ENCODE assay signal across 18 cellular contexts in genomic region chr15:37789881-37790280, GRCh38.
DNase-seq lines count a peak whose midpoint lies in the region; ATAC-seq, FAIRE-seq and TF ChIP-seq lines count a peak whose summit lies in the region.
"Had no signal": no experiment of that assay in that cellular context is flagged by ENCODE, and none has a peak within 500 bp of the region (broad histone marks: within the 10 kb centered on the region; RNA-seq: fewer than 3 reads in every experiment).

No MANE protein-coding gene starts in this region.

- POLR2A ChIA-PET in HepG2 (lab: Yijun Ruan, JAX) = no interaction called here

- H3K4me3 ChIP-seq in right lobe of liver (no peak overlapping the region), HepG2 (replicated peaks in 1 of 3; ENCODE audit: insufficient read depth in 1 of 3, low read depth in 2 of 3, low read length in 3 of 3) (no peak overlapping the region), fibroblast of villous mesenchyme (ENCODE audit: low read depth, low read length) (no peak overlapping the region)
- H3K4me3 ChIP-seq: heart left ventricle, uterus had no signal

- no peak overlapping the region for H3K27ac Mint-ChIP-seq in activated T-helper 17 cell treated with anti-CD3 and anti-CD28 coated beads, Interleukin-2, amount 50 U/mL, for 72 hours
- H3K27ac Mint-ChIP-seq: activated naive CD8-positive, alpha-beta T cell; B cell had no signal

- peak in 1 of 4 donors; percentile 69 for ATAC-seq in right lobe of liver
- no peak for ATAC-seq in HepG2
- peak; percentile 39 for ATAC-seq in activated T-helper 17 cell treated with anti-CD3 and anti-CD28 coated beads, Interleukin-2, amount 50 U/mL, for 72 hours (replicated peaks)
- ATAC-seq: heart left ventricle, Panc1 had no signal

- H3K9me3 ChIP-seq in right lobe of liver (no peaks in the 10 kb centered on the region), HepG2 (ENCODE audit: low read length) (no peaks in the 10 kb centered on the region)
- H3K9me3 ChIP-seq: heart left ventricle, uterus had no signal

- no peak for TF ChIP-seq CTCF in right lobe of liver (IDR thresholded peaks at IDR 0.05)
- TF ChIP-seq CTCF in HepG2 (CRISPR knock-in tag; IDR thresholded peaks at IDR 0.05) = no peak
- no peak for TF ChIP-seq CTCF in fibroblast of villous mesenchyme (IDR thresholded peaks at IDR 0.05; ENCODE audit: insufficient read depth, low read depth, low read length)

- H3K9ac ChIP-seq in HepG2 (ENCODE audit: insufficient read depth, low read depth, low read length) = no peak overlapping the region

- in situ Hi-C loops in HepG2 (cut with HindIII; ENCODE audit: extremely low pct_ligation_motif_present, low pct_unique_long_range_greater_than_20kb) = no loop called here

- TF ChIP-seq EP300 in HepG2 (IDR thresholded peaks at IDR 0.05; ENCODE audit: low read depth in 2 of 2, low read length in 2 of 2) (no peak), HepG2 (CRISPR knock-in tag; IDR thresholded peaks at IDR 0.05; ENCODE audit: borderline replicate concordance) (no peak)

- H4K20me1 ChIP-seq in HepG2 (ENCODE audit: insufficient read depth, low read length) = no peaks in the 10 kb centered on the region

- intact Hi-C loops in right lobe of liver (cut with DNase I) = no loop called here
- intact Hi-C loops in HepG2 (cut with micrococcal nuclease; ENCODE audit: unreplicated experiment) = no loop called here

- BruUV-seq in HepG2 (replicated peaks; lab: Mats Ljungman, UMichigan) = no TSS peak

- CTCF ChIA-PET in HepG2 (lab: Yijun Ruan, JAX; ENCODE audit: low intra/inter-chr PET ratio, low total read pairs) = no interaction called here

- H3K4me3 Mint-ChIP-seq in activated T-helper 17 cell treated with anti-CD3 and anti-CD28 coated beads, Interleukin-2, amount 50 U/mL, for 72 hours = no peak overlapping the region
- H3K4me3 Mint-ChIP-seq: activated naive CD8-positive, alpha-beta T cell; B cell had no signal

- TF ChIP-seq POLR2A in right lobe of liver (IDR thresholded peaks at IDR 0.05) (no peak), HepG2 (IDR thresholded peaks at IDR 0.05; ENCODE audit: insufficient read depth in 1 of 2, low read depth in 2 of 2, low read length in 2 of 2) (no peak)

- no peaks in the 10 kb centered on the region for H3K9me3 Mint-ChIP-seq in activated T-helper 17 cell treated with anti-CD3 and anti-CD28 coated beads, Interleukin-2, amount 50 U/mL, for 72 hours

- H3K4me2 ChIP-seq in HepG2 (ENCODE audit: low read depth, low read length) = no peak overlapping the region

- TF ChIP-seq RAD21 in HepG2 (CRISPR knock-in tag; IDR thresholded peaks at IDR 0.05) = no peak

- H3K4me1 ChIP-seq in right lobe of liver (peaks cover 0 to 22% (median 9%) of the 10 kb centered on the region in 4 donors), HepG2 (ENCODE audit: insufficient read depth, low read length) (no peaks in the 10 kb centered on the region)
- H3K4me1 ChIP-seq: heart left ventricle, uterus had no signal

- no peaks in the 10 kb centered on the region for H3K4me1 Mint-ChIP-seq in activated T-helper 17 cell treated with anti-CD3 and anti-CD28 coated beads, Interleukin-2, amount 50 U/mL, for 72 hours
- H3K4me1 Mint-ChIP-seq: B cell had no signal

- H3K27me3 ChIP-seq in right lobe of liver (no peaks in the 10 kb centered on the region), HepG2 (ENCODE audit: control insufficient read depth in 1 of 2, insufficient read depth in 2 of 2, low read length in 2 of 2) (no peaks in the 10 kb centered on the region)
- H3K27me3 ChIP-seq: heart left ventricle, uterus had no signal

- H2AFZ ChIP-seq in HepG2 (ENCODE audit: low read length) = no peak overlapping the region

- no peaks in the 10 kb centered on the region for H3K79me2 ChIP-seq in HepG2 (ENCODE audit: insufficient read depth, low read length)

- H3K36me3 Mint-ChIP-seq in activated T-helper 17 cell treated with anti-CD3 and anti-CD28 coated beads, Interleukin-2, amount 50 U/mL, for 72 hours (ENCODE audit: low read depth) = no peaks in the 10 kb centered on the region
- H3K36me3 Mint-ChIP-seq: activated naive CD8-positive, alpha-beta T cell had no signal

- DNase-seq in right lobe of liver = no peak
- no peak for DNase-seq in HepG2 (ENCODE audit: low spot score)
- peak; percentile 24 for DNase-seq in fibroblast of villous mesenchyme (ENCODE audit: low read depth)
- no peak for DNase-seq in SIG-M5 treated with dmso at 0.1 percent for 504 hours (lab: John Stamatoyannopoulos, UW; ENCODE audit: unreplicated experiment)
- no peak for DNase-seq in OCI-M2 (lab: John Stamatoyannopoulos, UW; ENCODE audit: unreplicated experiment)
- no peak for DNase-seq in stimulated activated CD4-positive, alpha-beta T cell treated with anti-CD3 and anti-CD28 coated beads, Interleukin-15, amount 100 ng/mL, for 24 hours
- DNase-seq in cortex of kidney (lab: John Stamatoyannopoulos, UW) = no peak
- DNase-seq: DMS79 treated with DMSO at 0.1 percent for 48 hours, heart left ventricle, NCI-H1092 treated with DMSO at 0.1 percent for 48 hours, NCI-H446 treated with DMSO at 0.1 percent for 48 hours, occipital lobe, uterus had no signal

- FAIRE-seq in HepG2 (lab: Jason Lieb, UNC) = no peak
- FAIRE-seq: H1 had no signal

- H3K27me3 Mint-ChIP-seq in activated T-helper 17 cell treated with anti-CD3 and anti-CD28 coated beads, Interleukin-2, amount 50 U/mL, for 72 hours = no peaks in the 10 kb centered on the region
- H3K27me3 Mint-ChIP-seq: B cell had no signal

- H3K36me3 ChIP-seq in right lobe of liver (no peaks in the 10 kb centered on the region), HepG2 (replicated peaks in 1 of 2; ENCODE audit: control insufficient read depth in 1 of 2, insufficient read depth in 2 of 2, low read length in 2 of 2) (no peaks in the 10 kb centered on the region)
- H3K36me3 ChIP-seq: heart left ventricle, uterus had no signal

- H3K27ac ChIP-seq in right lobe of liver (peak overlapping the region in 2 of 3 donors; percentile 71 to 79), HepG2 (ENCODE audit: extremely low read length, insufficient read depth, low read length) (no peak overlapping the region)
- H3K27ac ChIP-seq: heart left ventricle, uterus had no signal

TF ChIP-seq in HepG2, 621 proteins besides CTCF, POLR2A, EP300 and RAD21:
- TF ChIP-seq FIP1L1 (IDR thresholded peaks at IDR 0.05; ENCODE audit: borderline replicate concordance, insufficient read depth, low read depth, low read length) (no peak), ZBTB14 (CRISPR knock-in tag; IDR thresholded peaks at IDR 0.05) (no peak)
